Comparison of ENCODE assay signal across 6 cellular contexts in the genomic region with DNA sequence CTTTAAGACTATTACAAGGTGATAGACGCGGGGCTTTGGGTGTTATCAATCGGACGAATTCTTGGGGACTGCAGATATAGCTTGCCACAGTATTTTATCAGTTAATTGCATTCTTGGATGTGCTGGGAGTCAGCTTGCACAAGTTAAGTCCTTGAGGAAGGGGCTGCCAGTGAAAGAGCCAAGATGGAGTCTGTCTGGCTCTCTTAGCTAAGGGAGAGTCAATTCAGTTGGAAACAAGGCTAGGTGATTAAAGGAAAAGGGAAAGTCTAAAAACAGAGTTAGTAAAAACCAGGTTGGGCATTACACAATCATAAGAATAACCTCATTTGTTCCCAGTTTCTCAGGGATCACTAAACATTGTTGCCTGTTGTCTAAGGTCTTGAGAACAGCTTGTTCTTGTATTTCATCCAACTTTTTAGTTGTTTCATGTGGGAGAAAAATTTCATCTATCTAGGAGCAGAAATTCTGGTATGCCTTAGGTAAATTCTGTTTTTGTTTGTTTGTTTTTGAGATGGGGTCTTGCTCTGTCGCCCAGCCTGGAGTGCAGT. TPM values are rescaled to one million over a fixed set of nuclear protein-coding genes. Genes with fewer than 3 reads are reported as not detected.
"Had no signal": no experiment of that assay in that cellular context is flagged by ENCODE, and none has a peak within 500 bp of the region (broad histone marks: within the 10 kb centered on the region; RNA-seq: fewer than 3 reads in every experiment).

No MANE protein-coding gene starts in this region.

RNA-seq across cellular contexts. Expression of a gene that starts 55.3 kb away (rescaled TPM):
- total RNA-seq: activated B cell treated with CpG ODN at 0.5 μM for 24 hours; activated CD4-positive, alpha-beta memory T cell treated with anti-CD3 and anti-CD28 coated beads for 36 hours; activated naive CD4-positive, alpha-beta T cell treated with anti-CD3 and anti-CD28 coated beads for 36 hours; activated naive CD4-positive, alpha-beta T cell treated with anti-CD3 and anti-CD28 coated beads, Interleukin-2, amount 50 U/mL, for 72 hours; activated T-cell treated with anti-CD3 and anti-CD28 coated beads, Interleukin-2, amount 50 U/mL, for 4 hours; activated T-helper 1 cell treated with anti-CD3 and anti-CD28 coated beads, Interleukin-12 subunit alpha, Interleukin-12 subunit beta, Interleukin-2, Interleukin-4 antibody, amounts not matched to agents 30 ng/mL and 10 ng/mL and 1 ng/mL, durations not matched to agents 14 hours and 24 hours and 36 hours had no signal
